In the genomic region with DNA sequence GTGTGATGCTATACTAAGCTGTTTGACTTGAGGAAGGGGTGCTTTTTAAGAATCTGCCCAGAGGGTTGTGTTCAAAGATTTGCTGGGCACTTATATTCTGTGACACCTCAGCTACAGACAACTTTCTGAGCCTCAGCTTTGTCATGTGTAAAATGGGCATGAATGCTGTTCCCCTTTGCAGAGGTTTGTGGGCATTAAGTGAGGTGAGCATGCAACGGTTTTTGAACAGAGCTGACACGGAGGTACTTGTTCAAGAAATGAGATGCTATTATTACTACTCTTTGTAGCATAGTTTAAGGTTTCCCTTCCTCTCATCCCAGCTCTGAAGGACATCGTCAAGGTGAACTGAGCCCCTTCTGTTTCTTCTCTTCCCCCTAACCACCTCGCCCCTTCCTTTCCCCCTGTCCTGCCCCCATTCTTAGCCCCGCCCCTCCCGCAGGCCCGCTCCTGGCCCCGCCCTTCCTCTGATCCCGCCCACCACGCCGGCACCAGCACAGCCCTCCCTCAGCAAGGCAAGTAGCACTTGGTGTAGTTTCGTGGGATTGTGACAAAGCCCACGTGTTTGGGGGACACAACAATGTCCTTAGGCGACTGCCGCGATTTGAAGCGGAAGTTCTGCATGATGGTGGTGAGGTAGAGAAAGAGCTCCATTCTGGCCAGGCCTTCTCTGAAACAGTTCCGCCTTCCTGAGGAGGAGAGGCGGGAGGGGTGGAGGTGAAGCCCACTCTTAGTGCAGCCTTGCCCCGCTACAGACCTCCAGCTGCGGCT, we compare ENCODE assay signal across 9 cellular contexts. TPM values are rescaled to one million over a fixed set of nuclear protein-coding genes. Genes with fewer than 3 reads are reported as not detected.
A peak's percentile ranks its signal among the peaks of the same experiment; 100 is the strongest.
DNase-seq lines count a peak whose midpoint lies in the region; ATAC-seq and TF ChIP-seq lines count a peak whose summit lies in the region.
"Had no signal": no experiment of that assay in that cellular context is flagged by ENCODE, and none has a peak within 500 bp of the region (broad histone marks: within the 10 kb centered on the region; RNA-seq: fewer than 3 reads in every experiment).

No MANE protein-coding gene starts in this region.

- POLR2A ChIA-PET in CD8-positive, alpha-beta memory T cell (lab: Charles Lee), result no interaction called here
- POLR2A ChIA-PET in activated naive CD8-positive, alpha-beta T cell treated with anti-CD3 and anti-CD28 coated beads, Interleukin-2, amount 10 ng/mL, durations not matched to agents 7 days and 5 days (lab: Charles Lee), result interaction anchor here (0.6 kb wide), 1 partner anchor 493 kb away, joined by 3 read pairs; no protein-coding TSS in a partner anchor

- CTCF ChIA-PET in CD8-positive, alpha-beta memory T cell (lab: Charles Lee), result no interaction called here

- H3K27me3 Mint-ChIP-seq in CD8-positive, alpha-beta memory T cell, result peaks cover 18 to 49% of the 10 kb centered on the region in 2 donors
- H3K27me3 Mint-ChIP-seq in activated naive CD8-positive, alpha-beta T cell treated with anti-CD3 and anti-CD28 coated beads, Interleukin-2, amount 10 ng/mL, durations not matched to agents 7 days and 5 days, result peaks cover 35% of the 10 kb centered on the region

- peaks cover 0 to under 1% (median 0%) of the 10 kb centered on the region in 5 donors for H3K9me3 Mint-ChIP-seq in CD8-positive, alpha-beta memory T cell
- H3K9me3 Mint-ChIP-seq in activated naive CD8-positive, alpha-beta T cell treated with anti-CD3 and anti-CD28 coated beads, Interleukin-2, amount 10 ng/mL, durations not matched to agents 7 days and 5 days, result peaks cover 12% of the 10 kb centered on the region

- TF ChIP-seq CTCF in spleen (IDR thresholded peaks at IDR 0.05 in 8 of 11, conservative IDR thresholded peaks at IDR 0.05 in 3 of 11) (no peak), dorsolateral prefrontal cortex (IDR thresholded peaks at IDR 0.05 in 54 of 56, conservative IDR thresholded peaks at IDR 0.05 in 2 of 56; ENCODE audit: low read depth in 1 of 56, partially characterized antibody in 56 of 56) (no peak)

- peak overlapping the region; percentile 48 for H3K4me3 ChIP-seq in CD8-positive, alpha-beta memory T cell (ENCODE audit: low read length)
- H3K4me3 ChIP-seq in spleen (peak overlapping the region in 5 of 8 donors; percentile 7 to 53 (median 30)), dorsolateral prefrontal cortex (peak overlapping the region in 9 of 59 donors; percentile 5 to 51 (median 31))

- peaks cover 9 to 12% (median 11%) of the 10 kb centered on the region in 3 donors for H3K4me1 Mint-ChIP-seq in CD8-positive, alpha-beta memory T cell
- H3K4me1 Mint-ChIP-seq in activated naive CD8-positive, alpha-beta T cell treated with anti-CD3 and anti-CD28 coated beads, Interleukin-2, amount 10 ng/mL, durations not matched to agents 7 days and 5 days, result peaks cover 9% of the 10 kb centered on the region

- 5 to 29% (median 24%) methylated on average over 20 to 21 of the region's 21 CpGs for WGBS in spleen, 5 donors

- H3K27ac Mint-ChIP-seq in CD8-positive, alpha-beta memory T cell, result peak overlapping the region in 4 of 8 donors; percentile 34 to 97 (median 78)
- H3K27ac Mint-ChIP-seq in activated naive CD8-positive, alpha-beta T cell treated with anti-CD3 and anti-CD28 coated beads, Interleukin-2, amount 10 ng/mL, durations not matched to agents 7 days and 5 days, result no peak overlapping the region

- no peak overlapping the region for H3K27ac ChIP-seq in CD8-positive, alpha-beta memory T cell (ENCODE audit: low read depth, low read length)
- H3K27ac ChIP-seq in spleen, result peak overlapping the region in 2 of 8 donors; percentile 29 to 55
- H3K27ac ChIP-seq in dorsolateral prefrontal cortex, result no peak overlapping the region
- H3K27ac ChIP-seq: C4-2B had no signal

- DNase-seq in CD8-positive, alpha-beta memory T cell, result peak; percentile 39 to 65 (median 53)
- DNase-seq in T-helper 9 cell (peak; percentile 45), spleen (peak; percentile 85), cortex of kidney (lab: John Stamatoyannopoulos, UW) (no peak), dorsolateral prefrontal cortex (no peak), HT-29 (ENCODE audit: low spot score) (no peak)
- DNase-seq in activated naive CD8-positive, alpha-beta T cell treated with anti-CD3 and anti-CD28 coated beads, Interleukin-2, amount 10 ng/mL, durations not matched to agents 7 days and 5 days, result peak; percentile 65

- TF ChIP-seq POLR2A in spleen (IDR thresholded peaks at IDR 0.05), result no peak

- intact Hi-C loops in spleen (cut with DNase I; ENCODE audit: low total_unique reads), result no loop called here
- intact Hi-C loops in dorsolateral prefrontal cortex (cut with DNase I), result loop anchor here in 1 of 2 donors (10.0 kb wide), 1 partner anchor 243 kb away; no protein-coding TSS in a partner anchor

- peaks cover 7% of the 10 kb centered on the region for H3K4me1 ChIP-seq in CD8-positive, alpha-beta memory T cell (ENCODE audit: insufficient read depth, low read length)
- peaks cover 0 to 12% (median 3%) of the 10 kb centered on the region in 6 donors for H3K4me1 ChIP-seq in spleen

- peaks cover 0 to 1% (median 0%) of the 10 kb centered on the region in 3 donors for H3K36me3 Mint-ChIP-seq in CD8-positive, alpha-beta memory T cell
- no peaks in the 10 kb centered on the region for H3K36me3 Mint-ChIP-seq in activated naive CD8-positive, alpha-beta T cell treated with anti-CD3 and anti-CD28 coated beads, Interleukin-2, amount 10 ng/mL, durations not matched to agents 7 days and 5 days

- H3K27me3 ChIP-seq in CD8-positive, alpha-beta memory T cell (ENCODE audit: insufficient read depth, low read length, poor library complexity, severe bottlenecking), result no peaks in the 10 kb centered on the region
- H3K27me3 ChIP-seq in spleen (replicated peaks in 1 of 7), result peaks cover 0 to 56% (median 0%) of the 10 kb centered on the region in 7 donors
- peaks cover 0 to 6% (median 0%) of the 10 kb centered on the region in 45 donors for H3K27me3 ChIP-seq in dorsolateral prefrontal cortex

- peak overlapping the region; percentile 14 to 93 (median 75) for H3K4me3 Mint-ChIP-seq in CD8-positive, alpha-beta memory T cell
- peak overlapping the region; percentile 60 for H3K4me3 Mint-ChIP-seq in activated naive CD8-positive, alpha-beta T cell treated with anti-CD3 and anti-CD28 coated beads, Interleukin-2, amount 10 ng/mL, durations not matched to agents 7 days and 5 days

- peak; percentile 77 for ATAC-seq in activated naive CD8-positive, alpha-beta T cell treated with anti-CD3 and anti-CD28 coated beads, Interleukin-2, amount 10 ng/mL, durations not matched to agents 7 days and 5 days (ENCODE audit: low read depth)
- ATAC-seq in GM21528 (IDR thresholded peaks at IDR 0.05; ENCODE audit: low FRiP score, unreplicated experiment), result no peak

- H3K36me3 ChIP-seq in CD8-positive, alpha-beta memory T cell (ENCODE audit: insufficient read depth, low read length), result no peaks in the 10 kb centered on the region
- H3K36me3 ChIP-seq in spleen, result no peaks in the 10 kb centered on the region

- H3K9me3 ChIP-seq in CD8-positive, alpha-beta memory T cell (ENCODE audit: low read length), result no peaks in the 10 kb centered on the region
- peaks cover 0 to 9% (median 0%) of the 10 kb centered on the region in 8 donors for H3K9me3 ChIP-seq in spleen

RNA-seq across cellular contexts. Expression of gene CYP2A7, which starts 26.1 kb away (rescaled TPM):
- total RNA-seq in CD8-positive, alpha-beta memory T cell, result not detected
- not detected for polyA plus RNA-seq in CD8-positive, alpha-beta memory T cell
- not detected for total RNA-seq in activated naive CD8-positive, alpha-beta T cell treated with anti-CD3 and anti-CD28 coated beads, Interleukin-2, amount 10 ng/mL, durations not matched to agents 7 days and 5 days
- total RNA-seq in spleen (not detected), dorsolateral prefrontal cortex (1 to 10 TPM in 8 of 120 experiments, under 1 TPM in 5, not detected in 107; 0.50 to 1.7 (median 1.0) TPM)
- not detected for polyA plus RNA-seq in spleen
- total RNA-seq in HT-29 (2014; rRNA removed; shearing (Covaris generic)), result not detected in 2 replicates

RNA-seq across cellular contexts. Expression of gene CYP2A6, which starts 57.9 kb away (rescaled TPM):
- not detected for total RNA-seq in CD8-positive, alpha-beta memory T cell
- not detected for polyA plus RNA-seq in CD8-positive, alpha-beta memory T cell
- total RNA-seq in activated naive CD8-positive, alpha-beta T cell treated with anti-CD3 and anti-CD28 coated beads, Interleukin-2, amount 10 ng/mL, durations not matched to agents 7 days and 5 days, result under 1 TPM; 0.28 to 0.55 TPM
- total RNA-seq in spleen, result under 1 TPM in 1 of 7 donors, not detected in 6; 0.33 TPM
- not detected for polyA plus RNA-seq in spleen
- total RNA-seq in dorsolateral prefrontal cortex, result 1 to 10 TPM in 5 of 120 experiments, under 1 TPM in 20, not detected in 95; 0.18 to 1.7 (median 0.63) TPM
- not detected in 2 replicates for total RNA-seq in HT-29 (2014; rRNA removed; shearing (Covaris generic))

Comparison
In these comparisons a context has a peak if more than half of its experiments do, and no peak if none do; other contexts are left out.
1. DNase-seq: peak in CD8-positive, alpha-beta memory T cell (5 of 5), T-helper 9 cell (single experiment), activated naive CD8-positive, alpha-beta T cell treated with anti-CD3 and anti-CD28 coated beads, Interleukin-2, amount 10 ng/mL, durations not matched to agents 7 days and 5 days (single experiment) and spleen (single experiment); none in cortex of kidney (single experiment), dorsolateral prefrontal cortex (0 of 10) and HT-29 (single experiment).